In the genomic region with DNA sequence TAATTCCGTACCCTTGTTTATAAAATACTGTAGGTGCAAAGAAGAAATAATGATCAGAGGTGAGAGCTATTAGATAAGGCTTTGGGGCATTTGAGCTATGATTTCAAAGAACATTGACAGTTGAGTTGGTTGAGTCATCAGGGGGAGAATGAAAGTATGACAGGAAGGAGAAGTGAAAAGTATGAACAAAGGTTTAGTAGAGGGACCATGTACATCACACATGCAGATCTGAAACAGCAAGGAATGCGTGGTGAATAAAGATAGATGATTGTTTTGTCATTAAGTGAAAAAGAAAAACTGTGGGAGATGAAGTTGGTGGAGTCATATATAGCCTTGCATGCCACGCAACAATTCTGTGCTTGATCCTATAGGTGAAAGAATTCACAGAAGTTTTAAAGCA, we compare ENCODE assay signal across 10 cellular contexts.
DNase-seq lines count a peak whose midpoint lies in the region; ATAC-seq, FAIRE-seq and TF ChIP-seq lines count a peak whose summit lies in the region.
"Had no signal": no experiment of that assay in that cellular context is flagged by ENCODE, and none has a peak within 500 bp of the region (broad histone marks: within the 10 kb centered on the region; RNA-seq: fewer than 3 reads in every experiment).

No MANE protein-coding gene starts in this region.

- in situ Hi-C loops in brain microvascular endothelial cell (cut with HindIII; ENCODE audit: low pct_ligation_motif_present, low sequenced_read_pairs): no loop called here

- H3K9ac ChIP-seq in MM.1S (ENCODE audit: low read length): no peak overlapping the region

- H4K20me1 ChIP-seq in MM.1S (ENCODE audit: insufficient read depth, low read length): no peaks in the 10 kb centered on the region

- H3K27me3 ChIP-seq in MM.1S (replicated peaks; ENCODE audit: insufficient read depth, low read length): no peaks in the 10 kb centered on the region
- H3K27me3 ChIP-seq in brain microvascular endothelial cell (replicated peaks): no peaks in the 10 kb centered on the region
- H3K27me3 ChIP-seq in breast epithelium: no peaks in the 10 kb centered on the region

- TF ChIP-seq POLR2A in breast epithelium (IDR thresholded peaks at IDR 0.05): no peak

- intact Hi-C loops in breast epithelium (cut with DNase I; ENCODE audit: low total_unique reads): no loop called here

- peak; percentile 98 for ATAC-seq in GM19351 (IDR thresholded peaks at IDR 0.05; ENCODE audit: unreplicated experiment)
- ATAC-seq in HG02884 (IDR thresholded peaks at IDR 0.05; ENCODE audit: unreplicated experiment): peak; percentile 99

- TF ChIP-seq CTCF in MM.1S (IDR thresholded peaks at IDR 0.05; ENCODE audit: low read length) (no peak), brain microvascular endothelial cell (IDR thresholded peaks at IDR 0.05; ENCODE audit: low read depth, low read length, missing control alignments) (no peak), breast epithelium (IDR thresholded peaks at IDR 0.05) (no peak)

- H3K27ac ChIP-seq in MM.1S (ENCODE audit: low read length) (peak overlapping the region; percentile 49; the same call in 1 of the 2 replicates), brain microvascular endothelial cell (no peak overlapping the region), breast epithelium (no peak overlapping the region)

- DNase-seq in GM18507 (ENCODE audit: extremely low spot score, insufficient read length, low read depth): peak; percentile 3
- DNase-seq in MM.1S: peak; percentile 33
- no peak for DNase-seq in ecto neural progenitor cell (ENCODE audit: low spot score)
- no peak for DNase-seq in brain microvascular endothelial cell
- DNase-seq in stimulated activated CD4-positive, alpha-beta T cell treated with anti-CD3 and anti-CD28 coated beads, Interleukin-2, amount 100 ng/mL, for 48 hours: no peak
- DNase-seq in breast epithelium (ENCODE audit: low spot score in 2 of 2): no peak
- DNase-seq: activated gamma-delta T cell treated with Interleukin-2 at 50 U/mL for 16 hours, NCI-H2171 had no signal

- no peaks in the 10 kb centered on the region for H3K9me2 ChIP-seq in MM.1S (replicated peaks; ENCODE audit: insufficient read depth, low read length)

- peak overlapping the region; percentile 8; the same call in 1 of the 2 replicates for H3K4me2 ChIP-seq in MM.1S (ENCODE audit: low read depth, low read length)

- no peaks in the 10 kb centered on the region for H3K36me3 ChIP-seq in MM.1S (replicated peaks; ENCODE audit: insufficient read depth, low read length)
- no peaks in the 10 kb centered on the region for H3K36me3 ChIP-seq in brain microvascular endothelial cell (replicated peaks)
- no peaks in the 10 kb centered on the region for H3K36me3 ChIP-seq in breast epithelium

- FAIRE-seq in GM18507 (lab: Jason Lieb, UNC): peak; percentile 80

- H3K9me3 ChIP-seq in MM.1S (replicated peaks; ENCODE audit: insufficient read depth, low read length) (no peaks in the 10 kb centered on the region), breast epithelium (no peaks in the 10 kb centered on the region)

- no peaks in the 10 kb centered on the region for H3K79me2 ChIP-seq in MM.1S (ENCODE audit: low read length)

- no peak overlapping the region for H3K4me3 ChIP-seq in MM.1S (ENCODE audit: low read length)
- H3K4me3 ChIP-seq in brain microvascular endothelial cell (ENCODE audit: low read depth, low read length): no peak overlapping the region
- H3K4me3 ChIP-seq in breast epithelium: no peak overlapping the region

- no peaks in the 10 kb centered on the region for H3F3A ChIP-seq in MM.1S (ENCODE audit: insufficient read depth, low read length)

- no peak overlapping the region for H2AFZ ChIP-seq in MM.1S (ENCODE audit: low read length)

- H3K4me1 ChIP-seq in MM.1S (ENCODE audit: low read length): no peaks in the 10 kb centered on the region
- no peaks in the 10 kb centered on the region for H3K4me1 ChIP-seq in breast epithelium

Comparison
In these comparisons a context has a peak if more than half of its experiments do, and no peak if none do; other contexts are left out.
1. DNase-seq: peak in GM18507 (single experiment) and MM.1S (single experiment); none in ecto neural progenitor cell (single experiment), brain microvascular endothelial cell (single experiment), stimulated activated CD4-positive, alpha-beta T cell treated with anti-CD3 and anti-CD28 coated beads, Interleukin-2, amount 100 ng/mL, for 48 hours (0 of 2) and breast epithelium (0 of 2).